Comparison of ENCODE assay signal across 1 cellular context in the genomic region with DNA sequence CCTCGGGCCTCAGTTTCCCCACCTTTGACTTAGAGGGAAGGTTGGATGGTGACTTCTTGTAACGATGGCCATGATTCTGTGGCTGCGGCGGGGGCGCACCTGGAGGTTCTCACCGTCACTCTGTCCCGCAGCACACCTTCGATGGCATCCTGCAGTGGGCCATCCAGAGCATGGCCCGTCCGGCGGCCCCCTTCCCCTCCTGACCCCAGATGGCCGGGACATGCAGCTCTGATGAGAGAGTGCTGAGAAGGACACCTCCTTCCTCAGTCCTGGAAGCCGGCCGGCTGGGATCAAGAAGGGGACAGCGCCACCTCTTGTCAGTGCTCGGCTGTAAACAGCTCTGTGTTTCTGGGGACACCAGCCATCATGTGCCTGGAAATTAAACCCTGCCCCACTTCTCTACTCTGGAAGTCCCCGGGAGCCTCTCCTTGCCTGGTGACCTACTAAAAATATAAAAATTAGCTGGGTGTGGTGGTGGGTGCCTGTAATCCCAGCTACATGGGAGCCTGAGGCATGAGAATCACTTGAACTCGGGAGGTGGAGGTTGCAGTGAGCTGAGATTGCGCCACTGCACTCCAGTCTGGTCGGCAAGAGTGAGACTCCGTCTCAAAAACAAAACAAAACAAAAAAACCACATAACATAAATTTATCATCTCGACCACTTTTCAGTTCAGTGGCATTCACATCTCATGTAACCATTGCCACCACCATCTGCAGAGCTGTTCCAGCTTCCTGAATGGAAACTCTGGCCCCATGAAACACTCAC.
TF ChIP-seq lines count a peak whose summit lies in the region.

No MANE protein-coding gene starts in this region.

TF ChIP-seq in SK-N-SH, 30 proteins besides CTCF, POLR2A, EP300 and RAD21 (continued from another document):
- 0 out of 2 replicates have a peak, but pooled peaks have one; percentile 22 for TF ChIP-seq RCOR1 (IDR thresholded peaks at IDR 0.05; ENCODE audit: low read length)
- no peak for TF ChIP-seq POLR2AphosphoS5 (IDR thresholded peaks at IDR 0.05; ENCODE audit: low read depth, low read length)
- TF ChIP-seq PBX3 (IDR thresholded peaks at IDR 0.05) = no peak
- no peak for TF ChIP-seq ELF1 (IDR thresholded peaks at IDR 0.05)
- 0 out of 2 replicates have a peak, but pooled peaks have one; percentile 20 for TF ChIP-seq MXI1 (IDR thresholded peaks at IDR 0.05; ENCODE audit: low read depth, low read length)
- TF ChIP-seq GATA2 (CRISPR knock-in tag; IDR thresholded peaks at IDR 0.05) = no peak
- no peak for TF ChIP-seq JUND (IDR thresholded peaks at IDR 0.05)
- TF ChIP-seq NRF1 (IDR thresholded peaks at IDR 0.05; ENCODE audit: low read depth, low read length) = no peak
- TF ChIP-seq RXRA (IDR thresholded peaks at IDR 0.05; ENCODE audit: borderline replicate concordance, low read depth) = no peak
